1 cellular context compared by ENCODE assay signal in genomic region chr2:237685408-237685807, GRCh38.
A peak's percentile ranks its signal among the peaks of the same experiment; 100 is the strongest.
TF ChIP-seq lines count a peak whose summit lies in the region.

No MANE protein-coding gene starts in this region.

TF ChIP-seq in HepG2, 621 proteins besides CTCF, POLR2A, EP300 and RAD21 (continues in another document):
- TF ChIP-seq ZNF687 (CRISPR knock-in tag; IDR thresholded peaks at IDR 0.05) (peak; percentile 35), XRCC5 (optimal IDR thresholded peaks at IDR 0.05; ENCODE audit: low read length) (peak; percentile 81), ZMYM3 (CRISPR knock-in tag; IDR thresholded peaks at IDR 0.05) (peak; percentile 24; the same call in 1 of the 2 replicates), IRF2 (CRISPR knock-in tag; IDR thresholded peaks at IDR 0.05) (0 out of 2 replicates have a peak, but pooled peaks have one; percentile 37), ZNF556 (CRISPR knock-in tag; IDR thresholded peaks at IDR 0.05; ENCODE audit: borderline replicate concordance) (0 out of 2 replicates have a peak, but pooled peaks have one; percentile 34), FOXK1 (CRISPR knock-in tag; IDR thresholded peaks at IDR 0.05; ENCODE audit: borderline replicate concordance, low read depth) (0 out of 2 replicates have a peak, but pooled peaks have one; percentile 21), TMF1 (CRISPR knock-in tag; IDR thresholded peaks at IDR 0.05; ENCODE audit: low read depth) (no peak), PHF5A (CRISPR knock-in tag; IDR thresholded peaks at IDR 0.05; ENCODE audit: low read depth, unreplicated experiment) (peak; percentile 50), GATAD2A (CRISPR knock-in tag; IDR thresholded peaks at IDR 0.05) (no peak; the same call in 1 of the 2 replicates), ZNF691 (CRISPR knock-in tag; IDR thresholded peaks at IDR 0.05; ENCODE audit: borderline replicate concordance, low read depth) (peak; percentile 50; the same call in 1 of the 2 replicates), TEAD3 (CRISPR knock-in tag; optimal IDR thresholded peaks at IDR 0.05; ENCODE audit: borderline replicate concordance) (peak; percentile 58), ZNF878 (CRISPR knock-in tag; IDR thresholded peaks at IDR 0.05) (0 out of 2 replicates have a peak, but pooled peaks have one; percentile 31), ARID5B (CRISPR knock-in tag; IDR thresholded peaks at IDR 0.05) (0 out of 2 replicates have a peak, but pooled peaks have one; percentile 21), ZNF724P (CRISPR knock-in tag; IDR thresholded peaks at IDR 0.05; ENCODE audit: borderline replicate concordance) (no peak), MTF1 (CRISPR knock-in tag; IDR thresholded peaks at IDR 0.05) (no peak), ZNF280D (CRISPR knock-in tag; IDR thresholded peaks at IDR 0.05) (0 out of 2 replicates have a peak, but pooled peaks have one; percentile 19), SAP130 (CRISPR knock-in tag; IDR thresholded peaks at IDR 0.05; ENCODE audit: low read depth) (peak; percentile 49), CBX5 (CRISPR knock-in tag; IDR thresholded peaks at IDR 0.05; ENCODE audit: borderline replicate concordance) (0 out of 2 replicates have a peak, but pooled peaks have one; percentile 28), SMC3 (IDR thresholded peaks at IDR 0.05; ENCODE audit: low read length) (peak; percentile 82), ZNF501 (CRISPR knock-in tag; IDR thresholded peaks at IDR 0.05) (no peak), SKIL (CRISPR knock-in tag; IDR thresholded peaks at IDR 0.05; ENCODE audit: borderline replicate concordance) (no peak), SOX5 (CRISPR knock-in tag; IDR thresholded peaks at IDR 0.05; ENCODE audit: borderline replicate concordance) (0 out of 2 replicates have a peak, but pooled peaks have one; percentile 15), ZNF644 (CRISPR knock-in tag; IDR thresholded peaks at IDR 0.05; ENCODE audit: low read depth) (0 out of 2 replicates have a peak, but pooled peaks have one; percentile 18), CENPBD1 (CRISPR knock-in tag; IDR thresholded peaks at IDR 0.05; ENCODE audit: borderline replicate concordance, low read depth) (no peak), PITX1 (CRISPR knock-in tag; IDR thresholded peaks at IDR 0.05) (0 out of 2 replicates have a peak, but pooled peaks have one; percentile 32), STAG1 (CRISPR knock-in tag; IDR thresholded peaks at IDR 0.05) (peak; percentile 67), TERF1 (CRISPR knock-in tag; IDR thresholded peaks at IDR 0.05) (no peak), AKAP8 (CRISPR knock-in tag; IDR thresholded peaks at IDR 0.05) (no peak), HMGXB4 (CRISPR knock-in tag; IDR thresholded peaks at IDR 0.05; ENCODE audit: borderline replicate concordance in 1 of 2, low read depth in 1 of 2) (0 out of 4 replicates have a peak, but pooled peaks of 1 of the 2 experiments have one; percentile 50)
